ENCODE assay signal across 1 cellular context in genomic region chr16:728131-728889, GRCh38.
TF ChIP-seq lines count a peak whose summit lies in the region.

No MANE protein-coding gene starts in this region.

TF ChIP-seq in K562, 482 proteins besides CTCF, POLR2A, EP300 and RAD21 (continued from another document):
- TF ChIP-seq SRSF9 (IDR thresholded peaks at IDR 0.05; ENCODE audit: borderline replicate concordance, low read depth, low read length) (no peak), PREB (CRISPR knock-in tag; IDR thresholded peaks at IDR 0.05) (no peak), KLF13 (tag; IDR thresholded peaks at IDR 0.05; ENCODE audit: borderline replicate concordance, low read depth) (no peak), NBN (IDR thresholded peaks at IDR 0.05; ENCODE audit: low read depth) (no peak), ARNT (IDR thresholded peaks at IDR 0.05) (no peak), ESRRA (IDR thresholded peaks at IDR 0.05; ENCODE audit: borderline replicate concordance, low read depth) (no peak), ZNF395 (CRISPR knock-in tag; IDR thresholded peaks at IDR 0.05) (peak; percentile 78), E2F6 (IDR thresholded peaks at IDR 0.05; ENCODE audit: borderline replicate concordance in 1 of 2, extremely low read depth in 1 of 2, insufficient read depth in 1 of 2, insufficient read length in 1 of 2, low read depth in 1 of 2, low read length in 1 of 2, poor library complexity in 1 of 2, severe bottlenecking in 1 of 2) (peak; percentile 77 to 95), NKRF (IDR thresholded peaks at IDR 0.05; ENCODE audit: borderline replicate concordance) (peak; percentile 48; the same call in 1 of the 2 replicates), ZBTB9 (CRISPR knock-in tag; IDR thresholded peaks at IDR 0.05) (peak; percentile 94), PPARD (CRISPR knock-in tag; IDR thresholded peaks at IDR 0.05) (no peak), BRCA1 (IDR thresholded peaks at IDR 0.05) (no peak), BRCA1 (CRISPR knock-in tag; IDR thresholded peaks at IDR 0.05) (no peak), ZNF134 (CRISPR knock-in tag; conservative IDR thresholded peaks at IDR 0.05) (no peak), HDAC8 (tag; IDR thresholded peaks at IDR 0.05) (no peak), ATF4 (CRISPR knock-in tag; IDR thresholded peaks at IDR 0.05) (no peak), ZNF3 (CRISPR knock-in tag; IDR thresholded peaks at IDR 0.05) (no peak), EP400 (IDR thresholded peaks at IDR 0.05) (peak; percentile 55; the same call in 1 of the 2 replicates), PRMT5 (CRISPR knock-in tag; IDR thresholded peaks at IDR 0.05) (no peak), DLX4 (CRISPR knock-in tag; IDR thresholded peaks at IDR 0.05) (no peak)
